ENCODE assay signal across 7 cellular contexts in the genomic region with DNA sequence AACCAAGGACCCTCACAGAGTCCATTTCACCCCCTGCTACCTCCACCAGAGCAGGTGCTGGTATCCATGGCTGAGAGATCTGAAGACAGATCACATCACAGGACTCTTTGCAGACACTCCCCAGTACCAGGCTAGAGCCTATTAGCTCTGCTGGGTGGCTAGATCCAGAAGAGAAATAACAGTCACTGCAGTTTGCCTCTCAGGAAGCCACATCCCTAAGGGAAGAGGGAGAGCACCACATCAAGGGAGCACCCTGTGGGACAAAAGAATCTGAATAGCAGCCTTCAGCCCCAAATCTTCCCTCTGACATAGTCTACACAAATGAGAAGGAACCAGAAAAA. TPM values are rescaled to one million over a fixed set of nuclear protein-coding genes. Genes with fewer than 3 reads are reported as not detected.
"Had no signal": no experiment of that assay in that cellular context is flagged by ENCODE, and none has a peak within 500 bp of the region (broad histone marks: within the 10 kb centered on the region; RNA-seq: fewer than 3 reads in every experiment).

No MANE protein-coding gene starts in this region.

RNA-seq across cellular contexts. Expression of a gene that starts 37.5 kb away (rescaled TPM):
- total RNA-seq: activated CD4-positive, alpha-beta T cell treated with anti-CD3 and anti-CD28 coated beads, Interleukin-2, amount 10 ng/mL, durations not matched to agents 24 days and 14 days; activated CD8-positive, alpha-beta memory T cell treated with anti-CD3 and anti-CD28 coated beads for 36 hours; activated CD8-positive, alpha-beta T cell treated with anti-CD3 and anti-CD28 coated beads for 36 hours; activated naive CD8-positive, alpha-beta T cell treated with anti-CD3 and anti-CD28 coated beads, Interleukin-2, amount 10 ng/mL, durations not matched to agents 7 days and 5 days; activated T-helper 2 cell treated with anti-CD3 and anti-CD28 coated beads, Interferon-gamma antibody, Interleukin-2, Interleukin-4, amounts not matched to agents 10 μg/mL and 5 μg/mL and 100 μg/mL, durations not matched to agents 14 hours and 24 hours and 36 hours; PC-9; T-helper 2 cell treated with Interferon-gamma antibody and Interleukin-4, amounts not matched to agents 100 ng/mL and 5 ng/mL, for 36 hours had no signal
